ENCODE assay signal across 14 cellular contexts in the genomic region with DNA sequence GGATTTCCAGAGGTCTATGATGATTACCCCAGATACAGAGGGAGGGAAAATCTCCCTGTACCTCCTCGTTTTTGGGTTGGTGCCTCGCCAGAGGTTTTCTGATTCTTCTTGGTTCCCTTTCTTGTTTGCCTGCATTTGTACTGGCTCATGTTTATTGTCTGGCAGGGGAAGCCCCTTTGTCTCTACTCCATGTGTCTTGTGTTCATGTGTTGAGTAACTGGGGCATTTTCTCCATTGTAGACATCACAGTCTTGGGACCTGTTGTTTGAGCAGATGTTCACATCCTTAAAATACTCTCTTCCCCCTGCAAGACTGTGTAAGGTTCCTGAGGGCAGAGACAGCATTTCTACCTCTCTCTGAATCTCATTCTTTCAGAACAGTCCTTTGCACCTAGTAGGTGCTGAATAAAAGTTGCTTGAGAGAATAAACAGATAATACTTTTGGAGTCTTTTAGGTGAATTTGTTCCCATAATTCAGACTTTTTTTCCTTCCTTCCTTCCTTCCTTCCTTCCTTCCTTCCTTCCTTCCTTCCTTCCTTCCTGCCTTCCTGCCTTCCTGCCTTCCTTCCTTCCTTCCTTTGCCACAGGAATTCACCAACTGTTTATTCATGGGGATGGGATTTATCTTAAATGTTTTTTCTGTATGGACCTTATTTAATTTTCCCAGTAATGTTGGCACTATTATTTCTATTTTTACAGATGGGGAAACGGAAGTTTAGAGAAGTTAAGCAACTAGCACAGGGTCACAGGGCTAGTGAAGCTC. TPM values are rescaled to one million over a fixed set of nuclear protein-coding genes. Genes with fewer than 3 reads are reported as not detected.
A peak's percentile ranks its signal among the peaks of the same experiment; 100 is the strongest.
DNase-seq lines count a peak whose midpoint lies in the region; ATAC-seq and TF ChIP-seq lines count a peak whose summit lies in the region.
"Had no signal": no experiment of that assay in that cellular context is flagged by ENCODE, and none has a peak within 500 bp of the region (broad histone marks: within the 10 kb centered on the region; RNA-seq: fewer than 3 reads in every experiment).

No MANE protein-coding gene starts in this region.

- no peak for DNase-seq in endodermal cell
- DNase-seq in stimulated activated CD4-positive, alpha-beta T cell treated with anti-CD3 and anti-CD28 coated beads, Interleukin-15, amount 100 ng/mL, for 24 hours = no peak
- DNase-seq in HAP-1 (ENCODE audit: low spot score in 2 of 2) = no peak
- DNase-seq in right atrium auricular region (ENCODE audit: low spot score) = no peak
- DNase-seq in left lobe of liver (ENCODE audit: low spot score) = no peak
- DNase-seq: activated CD4-positive, alpha-beta T cell treated with anti-CD3 and anti-CD28 coated beads, Interleukin-2, amount 50 U/mL, for 1 hour; left colon; NCI-H1048; stomach had no signal

- in situ Hi-C loops in HAP-1 (cut with MboI; ENCODE audit: low sequenced_read_pairs) = no loop called here

- H3K4me1 Mint-ChIP-seq in endodermal cell = peaks cover 56% of the 10 kb centered on the region

- no peak overlapping the region for H3K9ac ChIP-seq in BLaER1
- no peak overlapping the region for H3K9ac ChIP-seq in endodermal cell (ENCODE audit: extremely low read depth, low read length, poor library complexity, severe bottlenecking)

- H4K20me1 ChIP-seq in BLaER1 = peaks cover 27% of the 10 kb centered on the region

- ATAC-seq in GM21423 (IDR thresholded peaks at IDR 0.05; ENCODE audit: unreplicated experiment) (peak; percentile 75), HG03378 (IDR thresholded peaks at IDR 0.05; ENCODE audit: unreplicated experiment) (peak; percentile 72), left lobe of liver (no peak)
- ATAC-seq: left colon had no signal

- H3K4me1 ChIP-seq in BLaER1 (peaks cover 35% of the 10 kb centered on the region), endodermal cell (ENCODE audit: control insufficient read depth, insufficient read depth, low read length) (peaks cover 22% of the 10 kb centered on the region), HAP-1 (peaks cover 29% of the 10 kb centered on the region), right atrium auricular region (peaks cover 0 to 51% of the 10 kb centered on the region in 2 donors)

- 0 to 67% methylated on average over 1 to 3 of the region's 3 CpGs for WGBS in endodermal cell (ENCODE audit: insufficient coverage in 1 of 2, insufficient read length in 1 of 2), 2 experiments

- H3K27ac Mint-ChIP-seq in endodermal cell = no peak overlapping the region

- peak overlapping the region; percentile 26 for H3K4me2 ChIP-seq in BLaER1

- TF ChIP-seq CTCF in endodermal cell (conservative IDR thresholded peaks at IDR 0.05) = no peak
- TF ChIP-seq CTCF in right atrium auricular region (IDR thresholded peaks at IDR 0.05) = no peak

- no peak overlapping the region for H3K4me3 ChIP-seq in BLaER1
- H3K4me3 ChIP-seq in endodermal cell (ENCODE audit: low read length) = no peak overlapping the region
- no peak overlapping the region for H3K4me3 ChIP-seq in HAP-1
- H3K4me3 ChIP-seq in right atrium auricular region = no peak overlapping the region
- H3K4me3 ChIP-seq: skin epidermis, stomach had no signal

- H3K9me3 ChIP-seq in BLaER1 (peaks cover 6% of the 10 kb centered on the region), endodermal cell (ENCODE audit: control insufficient read depth, low read length) (no peaks in the 10 kb centered on the region), HAP-1 (no peaks in the 10 kb centered on the region), right atrium auricular region (no peaks in the 10 kb centered on the region)
- H3K9me3 ChIP-seq: stomach had no signal

- H3K27ac ChIP-seq in BLaER1 (no peak overlapping the region), endodermal cell (ENCODE audit: low read depth, low read length) (peak overlapping the region; percentile 55), right atrium auricular region (no peak overlapping the region)
- H3K27ac ChIP-seq: epithelial cell of prostate, skin epidermis, stomach had no signal

- no peaks in the 10 kb centered on the region for H3K9me3 Mint-ChIP-seq in endodermal cell

- H3K4me3 Mint-ChIP-seq in endodermal cell = no peak overlapping the region

- H3K27me3 Mint-ChIP-seq in endodermal cell (ENCODE audit: insufficient read depth) = peaks cover 16% of the 10 kb centered on the region

- H3K36me3 Mint-ChIP-seq in endodermal cell (ENCODE audit: low read depth) = no peaks in the 10 kb centered on the region

- H3K36me3 ChIP-seq in BLaER1 (peaks cover 35% of the 10 kb centered on the region), endodermal cell (ENCODE audit: control insufficient read depth, insufficient read depth, low read length) (no peaks in the 10 kb centered on the region), HAP-1 (replicated peaks) (no peaks in the 10 kb centered on the region), right atrium auricular region (no peaks in the 10 kb centered on the region)
- H3K36me3 ChIP-seq: stomach had no signal

- H3K27me3 ChIP-seq in BLaER1 (no peaks in the 10 kb centered on the region), endodermal cell (ENCODE audit: control insufficient read depth, insufficient read depth, low read length, poor library complexity, severe bottlenecking) (no peaks in the 10 kb centered on the region), HAP-1 (ENCODE audit: low read depth) (no peaks in the 10 kb centered on the region), right atrium auricular region (no peaks in the 10 kb centered on the region)
- H3K27me3 ChIP-seq: stomach had no signal

RNA-seq across cellular contexts. Expression of gene CDK14, which starts 25.2 kb away (rescaled TPM):
- total RNA-seq in endodermal cell = 10 to 100 TPM in 1 of 2 donors, 1 to 10 TPM in 1; 8.7 to 13.4 TPM
- polyA plus RNA-seq in endodermal cell (2013, experiment 1 of 2) = 27.6 TPM
- 31.1 TPM for polyA plus RNA-seq in endodermal cell (2013, experiment 2 of 2)
- 10 to 100 TPM; 21.5 to 37.9 TPM for total RNA-seq in right atrium auricular region
- 21.6 TPM for total RNA-seq in left lobe of liver
